ENCODE assay signal across 25 cellular contexts in genomic region chr4:183434264-183435045, GRCh38. TPM values are rescaled to one million over a fixed set of nuclear protein-coding genes. Genes with fewer than 3 reads are reported as not detected.
A peak's percentile ranks its signal among the peaks of the same experiment; 100 is the strongest.
DNase-seq lines count a peak whose midpoint lies in the region; FAIRE-seq and TF ChIP-seq lines count a peak whose summit lies in the region.
"Had no signal": no experiment of that assay in that cellular context is flagged by ENCODE, and none has a peak within 500 bp of the region (broad histone marks: within the 10 kb centered on the region; RNA-seq: fewer than 3 reads in every experiment).

No MANE protein-coding gene starts in this region.

- H3K27me3 Mint-ChIP-seq in astrocyte (ENCODE audit: low read depth, unreplicated experiment) (peaks cover 3% of the 10 kb centered on the region), Caco-2 (ENCODE audit: insufficient read depth, unreplicated experiment) (no peaks in the 10 kb centered on the region)
- H3K27me3 Mint-ChIP-seq: activated B cell treated with CpG ODN at 0.5 μM for 24 hours; activated CD4-positive, alpha-beta memory T cell treated with anti-CD3 and anti-CD28 coated beads for 36 hours had no signal

- H2BK15ac ChIP-seq in mesendoderm (replicated peaks; ENCODE audit: low read depth) = no peak overlapping the region

- no peak for TF ChIP-seq POLR2A in tibial nerve (IDR thresholded peaks at IDR 0.05)

- peak overlapping the region; percentile 24; the same call in 1 of the 2 replicates for H3K9ac ChIP-seq in BLaER1
- no peak overlapping the region for H3K9ac ChIP-seq in astrocyte (ENCODE audit: low read length)
- no peak overlapping the region for H3K9ac ChIP-seq in mesendoderm (ENCODE audit: low read length)
- H3K9ac ChIP-seq: KMS-11 had no signal

- peak overlapping the region; percentile 56 for H3K27ac ChIP-seq in BLaER1
- H3K27ac ChIP-seq in astrocyte (ENCODE audit: low read depth, low read length) = no peak overlapping the region
- H3K27ac ChIP-seq in mesendoderm (ENCODE audit: low read depth, low read length) = no peak overlapping the region
- no peak overlapping the region for H3K27ac ChIP-seq in tibial nerve
- H3K27ac ChIP-seq: heart left ventricle, KMS-11, thyroid gland had no signal

- TF ChIP-seq CTCF in GM12865 (IDR thresholded peaks at IDR 0.05; ENCODE audit: insufficient read depth, low read depth, low read length, missing control alignments) (no peak), astrocyte (IDR thresholded peaks at IDR 0.05; ENCODE audit: insufficient read depth, low read depth, low read length) (no peak), tibial nerve (IDR thresholded peaks at IDR 0.05) (no peak), Caco-2 (IDR thresholded peaks at IDR 0.05; ENCODE audit: insufficient read depth in 1 of 2, low read depth in 1 of 2, low read length in 1 of 2, severe bottlenecking in 1 of 2, unreplicated experiment in 1 of 2) (no peak)

- no TSS peak for BruUV-seq in Caco-2 (replicated peaks; lab: Mats Ljungman, UMichigan)

- no CpG with 5 or more reads among the region's 18 CpGs for WGBS in mesendoderm (ENCODE audit: extremely low coverage, insufficient coverage, low lambda C conversion rate)
- 82 to 85% methylated on average over 18 of the region's 18 CpGs for WGBS in tibial nerve, 2 donors

- H4K5ac ChIP-seq in mesendoderm (ENCODE audit: low read length) = no peak overlapping the region

- peak; percentile 8 for DNase-seq in GM12865 (ENCODE audit: low read depth)
- DNase-seq in astrocyte (ENCODE audit: low read depth) = no peak
- no peak for DNase-seq in mesendoderm
- DNase-seq in tibial nerve (ENCODE audit: low spot score in 2 of 2) = no peak
- no peak for DNase-seq in SW480 (ENCODE audit: low spot score)
- DNase-seq in stimulated activated CD8-positive, alpha-beta memory T cell treated with anti-CD3 and anti-CD28 coated beads, Interleukin-4, amount 100 ng/mL, for 48 hours = no peak
- no peak for DNase-seq in Caco-2
- DNase-seq: activated B cell treated with CpG ODN at 0.5 μM for 24 hours; activated CD4-positive, alpha-beta memory T cell treated with anti-CD3 and anti-CD28 coated beads for 36 hours; CD8-positive, alpha-beta T cell; cortex of kidney; DMS79; heart left ventricle; HFFc6; MV-4-11; NCI-H2029; NCI-H524; stimulated activated CD4-positive, alpha-beta T cell treated with anti-CD3 and anti-CD28 coated beads, Interleukin-2, amount 100 ng/mL, for 24 hours; stimulated activated naive B cell treated with anti-CD40 and anti-IgM and Interleukin-4, amounts not matched to agents 10 μg/mL and 1 μg/mL and 100 μg/mL, for 72 hours; thyroid gland had no signal

- CTCF ChIA-PET in Caco-2 (lab: Charles Lee) = no interaction called here

- H3K36me3 Mint-ChIP-seq in astrocyte (ENCODE audit: low read depth, unreplicated experiment) = no peaks in the 10 kb centered on the region
- H3K36me3 Mint-ChIP-seq in Caco-2 (ENCODE audit: insufficient read depth, unreplicated experiment) = peaks cover 5% of the 10 kb centered on the region
- H3K36me3 Mint-ChIP-seq: activated CD4-positive, alpha-beta memory T cell treated with anti-CD3 and anti-CD28 coated beads for 36 hours; CD8-positive, alpha-beta T cell; natural killer cell treated with Interleukin-12 subunit alpha and Interleukin-12 subunit beta and Interleukin-15 and Interleukin-18, amount 100 ng/mL, for 72 hours; stimulated activated naive B cell treated with anti-CD40 and anti-IgM and Interleukin-4, amounts not matched to agents 10 μg/mL and 1 μg/mL and 100 μg/mL, for 72 hours had no signal

- H2AFZ ChIP-seq in astrocyte (ENCODE audit: low read depth, low read length) = peak overlapping the region; percentile 7

- POLR2A ChIA-PET in Caco-2 (lab: Charles Lee) = no interaction called here

- H3K4me2 ChIP-seq in BLaER1 = peak overlapping the region; percentile 79
- H3K4me2 ChIP-seq in astrocyte (ENCODE audit: low read length) = no peak overlapping the region
- no peak overlapping the region for H3K4me2 ChIP-seq in mesendoderm (ENCODE audit: low read length)
- H3K4me2 ChIP-seq: KMS-11 had no signal

- H3K9me3 Mint-ChIP-seq in astrocyte (ENCODE audit: unreplicated experiment) (no peaks in the 10 kb centered on the region), Caco-2 (ENCODE audit: unreplicated experiment) (no peaks in the 10 kb centered on the region)
- H3K9me3 Mint-ChIP-seq: activated B cell treated with CpG ODN at 0.5 μM for 24 hours; activated CD4-positive, alpha-beta memory T cell treated with anti-CD3 and anti-CD28 coated beads for 36 hours; CD8-positive, alpha-beta T cell; natural killer cell treated with Interleukin-12 subunit alpha and Interleukin-12 subunit beta and Interleukin-15 and Interleukin-18, amount 100 ng/mL, for 72 hours; stimulated activated naive B cell treated with anti-CD40 and anti-IgM and Interleukin-4, amounts not matched to agents 10 μg/mL and 1 μg/mL and 100 μg/mL, for 72 hours had no signal

- peaks cover 40% of the 10 kb centered on the region for H3K4me1 ChIP-seq in BLaER1
- H3K4me1 ChIP-seq in astrocyte (ENCODE audit: insufficient read depth, low read length) = no peaks in the 10 kb centered on the region
- H3K4me1 ChIP-seq in mesendoderm (ENCODE audit: control insufficient read depth, low read depth, low read length) = peaks cover 2% of the 10 kb centered on the region
- no peaks in the 10 kb centered on the region for H3K4me1 ChIP-seq in tibial nerve
- H3K4me1 ChIP-seq in Caco-2 = peaks cover 22% of the 10 kb centered on the region

- TF ChIP-seq EP300 in tibial nerve (IDR thresholded peaks at IDR 0.05) = no peak

- no peak overlapping the region for H3K4me3 ChIP-seq in BLaER1
- H3K4me3 ChIP-seq in GM12865 (ENCODE audit: low read depth, low read length) = no peak overlapping the region
- H3K4me3 ChIP-seq in astrocyte (ENCODE audit: insufficient read depth, low read depth, low read length) = no peak overlapping the region
- no peak overlapping the region for H3K4me3 ChIP-seq in mesendoderm (ENCODE audit: low read length)
- no peak overlapping the region for H3K4me3 ChIP-seq in tibial nerve
- H3K4me3 ChIP-seq in Caco-2 (ENCODE audit: low read depth, low read length) = no peak overlapping the region
- H3K4me3 ChIP-seq: heart left ventricle, thyroid gland had no signal

- H3K4me3 Mint-ChIP-seq in astrocyte (ENCODE audit: unreplicated experiment) (no peak overlapping the region), Caco-2 (ENCODE audit: unreplicated experiment) (no peak overlapping the region)
- H3K4me3 Mint-ChIP-seq: activated B cell treated with CpG ODN at 0.5 μM for 24 hours; activated CD4-positive, alpha-beta memory T cell treated with anti-CD3 and anti-CD28 coated beads for 36 hours; CD8-positive, alpha-beta T cell; HFFc6; natural killer cell treated with Interleukin-12 subunit alpha and Interleukin-12 subunit beta and Interleukin-15 and Interleukin-18, amount 100 ng/mL, for 72 hours; stimulated activated naive B cell treated with anti-CD40 and anti-IgM and Interleukin-4, amounts not matched to agents 10 μg/mL and 1 μg/mL and 100 μg/mL, for 72 hours had no signal

- intact Hi-C loops in Caco-2 (cut with micrococcal nuclease; ENCODE audit: unreplicated experiment) = no loop called here

- no peak overlapping the region for H2AK5ac ChIP-seq in mesendoderm (ENCODE audit: low read length)

- no peak overlapping the region for H3K18ac ChIP-seq in mesendoderm (ENCODE audit: low read length)

- H4K8ac ChIP-seq in mesendoderm (ENCODE audit: low read depth, low read length) = no peak overlapping the region

- H2BK120ac ChIP-seq in mesendoderm (ENCODE audit: low read depth, low read length) = no peak overlapping the region

- peak overlapping the region; percentile 25 for H3K56ac ChIP-seq in mesendoderm (ENCODE audit: low read length)

- H3K79me1 ChIP-seq in mesendoderm (ENCODE audit: low read length) = no peaks in the 10 kb centered on the region

- H2BK5ac ChIP-seq in mesendoderm (ENCODE audit: low read length) = no peak overlapping the region

- no peak overlapping the region for H3K4ac ChIP-seq in mesendoderm (ENCODE audit: low read depth, low read length)

- H3K36me3 ChIP-seq in BLaER1 = no peaks in the 10 kb centered on the region
- no peaks in the 10 kb centered on the region for H3K36me3 ChIP-seq in astrocyte (ENCODE audit: insufficient read depth, low read length)
- H3K36me3 ChIP-seq in mesendoderm (ENCODE audit: control insufficient read depth, insufficient read depth, low read length) = no peaks in the 10 kb centered on the region
- no peaks in the 10 kb centered on the region for H3K36me3 ChIP-seq in tibial nerve
- H3K36me3 ChIP-seq in Caco-2 (ENCODE audit: control insufficient read depth, insufficient read depth, low read length) = no peaks in the 10 kb centered on the region
- H3K36me3 ChIP-seq: heart left ventricle, thyroid gland had no signal

- no peak overlapping the region for H3K27ac Mint-ChIP-seq in astrocyte (ENCODE audit: unreplicated experiment)
- H3K27ac Mint-ChIP-seq in Caco-2 (ENCODE audit: unreplicated experiment) = no peak overlapping the region
- H3K27ac Mint-ChIP-seq: activated B cell treated with CpG ODN at 0.5 μM for 24 hours; activated CD4-positive, alpha-beta memory T cell treated with anti-CD3 and anti-CD28 coated beads for 36 hours; CD8-positive, alpha-beta T cell; HFFc6; natural killer cell treated with Interleukin-12 subunit alpha and Interleukin-12 subunit beta and Interleukin-15 and Interleukin-18, amount 100 ng/mL, for 72 hours; stimulated activated naive B cell treated with anti-CD40 and anti-IgM and Interleukin-4, amounts not matched to agents 10 μg/mL and 1 μg/mL and 100 μg/mL, for 72 hours had no signal

- FAIRE-seq in astrocyte (lab: Jason Lieb, UNC) = no peak
- FAIRE-seq: bronchial epithelial cell, GM12891 had no signal

- H3K79me2 ChIP-seq in astrocyte (ENCODE audit: insufficient read depth, low read length) (no peaks in the 10 kb centered on the region), mesendoderm (ENCODE audit: control insufficient read depth, insufficient read depth, low read length) (no peaks in the 10 kb centered on the region)

- H3K4me1 Mint-ChIP-seq in astrocyte (ENCODE audit: low read depth, unreplicated experiment) = peaks cover 8% of the 10 kb centered on the region
- H3K4me1 Mint-ChIP-seq in Caco-2 (ENCODE audit: low read depth, unreplicated experiment) = peaks cover 10% of the 10 kb centered on the region
- H3K4me1 Mint-ChIP-seq: activated B cell treated with CpG ODN at 0.5 μM for 24 hours had no signal

- H3K27me3 ChIP-seq in BLaER1 (no peaks in the 10 kb centered on the region), astrocyte (ENCODE audit: insufficient read depth, low read length) (no peaks in the 10 kb centered on the region), mesendoderm (ENCODE audit: insufficient read depth, low read length, poor library complexity) (no peaks in the 10 kb centered on the region), tibial nerve (no peaks in the 10 kb centered on the region), Caco-2 (replicated peaks; ENCODE audit: control insufficient read depth, insufficient read depth, low read length) (no peaks in the 10 kb centered on the region)
- H3K27me3 ChIP-seq: heart left ventricle, thyroid gland had no signal

- no peak overlapping the region for H3K23ac ChIP-seq in mesendoderm (ENCODE audit: low read length)

- H3K9me3 ChIP-seq in BLaER1 (0 out of 2 replicates have a peak, but pooled peaks cover 3% of the 10 kb centered on the region), astrocyte (ENCODE audit: insufficient read depth, low read depth, low read length) (peaks cover 5% of the 10 kb centered on the region), tibial nerve (no peaks in the 10 kb centered on the region), Caco-2 (no peaks in the 10 kb centered on the region)
- H3K9me3 ChIP-seq: heart left ventricle, thyroid gland had no signal

- H4K20me1 ChIP-seq in BLaER1 (no peaks in the 10 kb centered on the region), astrocyte (ENCODE audit: insufficient read depth, low read length) (no peaks in the 10 kb centered on the region)

RNA-seq across cellular contexts. Expression of gene CDKN2AIP, which starts 10.0 kb away (rescaled TPM):
- total RNA-seq in astrocyte (9.6 and 11.6 TPM in 2 replicates), tibial nerve (10 to 100 TPM; 18.6 to 42.0 (median 31.0) TPM), Caco-2 (2022) (13.9 and 17.5 TPM in 2 replicates)
- polyA plus RNA-seq in mesendoderm (2013, experiment 1 of 2) = 12.5 TPM
- 12.1 TPM for polyA plus RNA-seq in mesendoderm (2013, experiment 2 of 2)
